1 cellular context compared by ENCODE assay signal in genomic region chr21:28590722-28591121, GRCh38.
TF ChIP-seq lines count a peak whose summit lies in the region.

No MANE protein-coding gene starts in this region.

TF ChIP-seq in H1, 55 proteins besides CTCF, POLR2A, EP300 and RAD21 (continued from another document):
- no peak for TF ChIP-seq ATF2 (IDR thresholded peaks at IDR 0.05; ENCODE audit: low read length)
- no peak for TF ChIP-seq ATF3 (IDR thresholded peaks at IDR 0.05; ENCODE audit: insufficient read depth, low read depth, low read length)
- TF ChIP-seq RNF2 (IDR thresholded peaks at IDR 0.05; ENCODE audit: borderline replicate concordance, low read depth, low read length, missing control alignments, poor library complexity, severe bottlenecking): no peak
- TF ChIP-seq JUN (IDR thresholded peaks at IDR 0.05; ENCODE audit: low read depth, low read length): peak; percentile 57
- peak; percentile 54; the same call in 1 of the 2 replicates for TF ChIP-seq JUND (IDR thresholded peaks at IDR 0.05; ENCODE audit: low read length)
- TF ChIP-seq BRCA1 (IDR thresholded peaks at IDR 0.05; ENCODE audit: low read depth, low read length): no peak
- no peak for TF ChIP-seq FOSL1 (IDR thresholded peaks at IDR 0.05; ENCODE audit: insufficient read depth, low read depth, low read length)
- TF ChIP-seq BACH1 (IDR thresholded peaks at IDR 0.05; ENCODE audit: low read length): no peak
- TF ChIP-seq POLR2AphosphoS5 (IDR thresholded peaks at IDR 0.05; ENCODE audit: low read depth, low read length): no peak
- no peak for TF ChIP-seq CHD7 (IDR thresholded peaks at IDR 0.05; ENCODE audit: insufficient replicate concordance, low read length)
- no peak for TF ChIP-seq SP2 (IDR thresholded peaks at IDR 0.05; ENCODE audit: low read length)
- TF ChIP-seq CEBPB (IDR thresholded peaks at IDR 0.05; ENCODE audit: low read depth, low read length): no peak
- no peak for TF ChIP-seq BCL11A (IDR thresholded peaks at IDR 0.05; ENCODE audit: low read depth in 2 of 2, low read length in 2 of 2)
- no peak for TF ChIP-seq KDM1A (IDR thresholded peaks at IDR 0.05; ENCODE audit: borderline replicate concordance, low read length)
- TF ChIP-seq SAP30 (IDR thresholded peaks at IDR 0.05; ENCODE audit: insufficient read depth, insufficient replicate concordance, low read length): no peak
- no peak for TF ChIP-seq SIX5 (IDR thresholded peaks at IDR 0.05; ENCODE audit: low read depth, low read length)
- TF ChIP-seq TEAD4 (IDR thresholded peaks at IDR 0.05; ENCODE audit: low read depth, low read length): 0 out of 2 replicates have a peak, but pooled peaks have one; percentile 14
- TF ChIP-seq POU5F1 (IDR thresholded peaks at IDR 0.05; ENCODE audit: low read depth, low read length): 0 out of 2 replicates have a peak, but pooled peaks have one; percentile 47
- 0 out of 4 replicates have a peak, but pooled peaks of 1 of the 2 experiments have one; percentile 26 for TF ChIP-seq HDAC2 (IDR thresholded peaks at IDR 0.05; ENCODE audit: borderline replicate concordance in 1 of 2, low read depth in 2 of 2, low read length in 2 of 2)
- TF ChIP-seq MAX (IDR thresholded peaks at IDR 0.05): no peak
- TF ChIP-seq CBX5 (IDR thresholded peaks at IDR 0.05; ENCODE audit: low read depth, low read length): no peak
TF ChIP-seq in H1: peak in this region for 5.
